12 cellular contexts compared by ENCODE assay signal in the genomic region with DNA sequence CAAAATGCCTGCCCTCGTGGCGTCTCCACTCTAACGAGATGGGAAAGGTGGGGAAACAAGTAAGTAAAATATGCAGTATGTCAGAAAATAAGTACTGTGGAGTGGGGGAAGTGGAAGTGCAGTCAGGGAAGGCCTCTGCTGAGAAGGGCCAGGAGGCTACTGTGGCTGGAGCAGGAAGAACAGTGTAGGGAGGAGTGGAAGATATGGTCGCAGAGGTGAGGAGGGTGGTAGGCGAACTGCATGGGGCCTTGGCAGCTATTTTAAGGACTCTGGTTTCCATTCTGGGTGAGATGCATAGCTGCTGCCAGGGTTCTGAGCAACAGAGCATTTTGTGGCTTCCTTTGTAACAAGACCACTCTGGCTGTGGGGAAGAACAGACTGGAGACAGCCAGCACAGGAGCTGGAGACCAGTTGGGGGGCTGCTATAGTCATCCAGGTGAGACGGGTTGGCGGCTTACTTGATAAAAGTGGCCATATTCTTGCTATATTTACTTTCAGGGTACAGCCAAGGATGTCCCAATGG. TPM values are rescaled to one million over a fixed set of nuclear protein-coding genes. Genes with fewer than 3 reads are reported as not detected.
DNase-seq lines count a peak whose midpoint lies in the region; ATAC-seq and TF ChIP-seq lines count a peak whose summit lies in the region.
"Had no signal": no experiment of that assay in that cellular context is flagged by ENCODE, and none has a peak within 500 bp of the region (broad histone marks: within the 10 kb centered on the region; RNA-seq: fewer than 3 reads in every experiment).

No MANE protein-coding gene starts in this region.

- peaks cover 96% of the 10 kb centered on the region for H3K4me1 Mint-ChIP-seq in activated naive CD4-positive, alpha-beta T cell treated with anti-CD3 and anti-CD28 coated beads, Interleukin-2, amount 10 ng/mL, durations not matched to agents 7 days and 5 days
- H3K4me1 Mint-ChIP-seq in effector memory CD8-positive, alpha-beta T cell (ENCODE audit: low read depth in 2 of 2) = peaks cover 74 to 83% of the 10 kb centered on the region in 2 donors
- H3K4me1 Mint-ChIP-seq in stimulated activated naive CD8-positive, alpha-beta T cell treated with anti-CD3 and anti-CD28 coated beads, Interleukin-15, amount 100 ng/mL, for 72 hours = peaks cover 96% of the 10 kb centered on the region

- peaks cover 0 to 8% of the 10 kb centered on the region in 2 donors for H3K4me1 ChIP-seq in breast epithelium

- CTCF ChIA-PET in activated naive CD4-positive, alpha-beta T cell treated with anti-CD3 and anti-CD28 coated beads, Interleukin-2, amount 10 ng/mL, durations not matched to agents 7 days and 5 days (lab: Charles Lee) = interaction anchor here (1.2 to 1.8 kb wide), 2 partner anchors 17 to 31 kb away, joined by 3 to 5 read pairs; no protein-coding TSS in a partner anchor

- no peak overlapping the region for H3K4me3 Mint-ChIP-seq in activated naive CD4-positive, alpha-beta T cell treated with anti-CD3 and anti-CD28 coated beads, Interleukin-2, amount 10 ng/mL, durations not matched to agents 7 days and 5 days
- peak overlapping the region; percentile 45 to 66 for H3K4me3 Mint-ChIP-seq in effector memory CD8-positive, alpha-beta T cell
- H3K4me3 Mint-ChIP-seq in stimulated activated naive CD8-positive, alpha-beta T cell treated with anti-CD3 and anti-CD28 coated beads, Interleukin-15, amount 100 ng/mL, for 72 hours = peak overlapping the region; percentile 3 to 53

- intact Hi-C loops in breast epithelium (cut with DNase I; ENCODE audit: low total_unique reads) = no loop called here

- peak; percentile 19 for DNase-seq in activated naive CD4-positive, alpha-beta T cell treated with anti-CD3 and anti-CD28 coated beads, Interleukin-2, amount 10 ng/mL, durations not matched to agents 7 days and 5 days
- no peak for DNase-seq in activated naive CD4-positive, alpha-beta T cell (lab: John Stamatoyannopoulos, UW)
- DNase-seq in effector memory CD8-positive, alpha-beta T cell = no peak
- no peak for DNase-seq in stimulated activated naive CD8-positive, alpha-beta T cell treated with anti-CD3 and anti-CD28 coated beads, Interleukin-15, amount 100 ng/mL, for 72 hours
- DNase-seq in breast epithelium (ENCODE audit: low spot score in 2 of 2) = no peak
- DNase-seq: NCI-H2227 treated with DMSO at 0.1 percent for 48 hours; nucleus accumbens; stimulated activated CD4-positive, alpha-beta T cell treated with anti-CD3 and anti-CD28 coated beads, Interleukin-2, amount 100 ng/mL, for 24 hours had no signal

- H3K4me3 ChIP-seq in breast epithelium = no peak overlapping the region
- H3K4me3 ChIP-seq: cardiac muscle cell had no signal

- H3K9me3 ChIP-seq in breast epithelium = no peaks in the 10 kb centered on the region

- no peaks in the 10 kb centered on the region for H3K9me3 Mint-ChIP-seq in activated naive CD4-positive, alpha-beta T cell treated with anti-CD3 and anti-CD28 coated beads, Interleukin-2, amount 10 ng/mL, durations not matched to agents 7 days and 5 days
- no peaks in the 10 kb centered on the region for H3K9me3 Mint-ChIP-seq in effector memory CD8-positive, alpha-beta T cell
- no peaks in the 10 kb centered on the region for H3K9me3 Mint-ChIP-seq in stimulated activated naive CD8-positive, alpha-beta T cell treated with anti-CD3 and anti-CD28 coated beads, Interleukin-15, amount 100 ng/mL, for 72 hours

- no peak for ATAC-seq in effector memory CD8-positive, alpha-beta T cell (replicated peaks)
- no peak for ATAC-seq in stimulated activated naive CD8-positive, alpha-beta T cell treated with anti-CD3 and anti-CD28 coated beads, Interleukin-15, amount 100 ng/mL, for 72 hours
- ATAC-seq in HG02973 (IDR thresholded peaks at IDR 0.05; ENCODE audit: unreplicated experiment) = no peak
- ATAC-seq in HG02610 (IDR thresholded peaks at IDR 0.05; ENCODE audit: unreplicated experiment) = no peak

- H3K27me3 Mint-ChIP-seq in activated naive CD4-positive, alpha-beta T cell treated with anti-CD3 and anti-CD28 coated beads, Interleukin-2, amount 10 ng/mL, durations not matched to agents 7 days and 5 days = no peaks in the 10 kb centered on the region
- H3K27me3 Mint-ChIP-seq in effector memory CD8-positive, alpha-beta T cell = no peaks in the 10 kb centered on the region
- no peaks in the 10 kb centered on the region for H3K27me3 Mint-ChIP-seq in stimulated activated naive CD8-positive, alpha-beta T cell treated with anti-CD3 and anti-CD28 coated beads, Interleukin-15, amount 100 ng/mL, for 72 hours

- H3K27ac Mint-ChIP-seq in activated naive CD4-positive, alpha-beta T cell treated with anti-CD3 and anti-CD28 coated beads, Interleukin-2, amount 10 ng/mL, durations not matched to agents 7 days and 5 days = peak overlapping the region; percentile 69
- H3K27ac Mint-ChIP-seq in effector memory CD8-positive, alpha-beta T cell = peak overlapping the region; percentile 10 to 49
- H3K27ac Mint-ChIP-seq in stimulated activated naive CD8-positive, alpha-beta T cell treated with anti-CD3 and anti-CD28 coated beads, Interleukin-15, amount 100 ng/mL, for 72 hours = peak overlapping the region; percentile 36 to 82

- no peak for TF ChIP-seq CTCF in breast epithelium (IDR thresholded peaks at IDR 0.05)

- no peaks in the 10 kb centered on the region for H3K36me3 ChIP-seq in breast epithelium
- H3K36me3 ChIP-seq: cardiac muscle cell had no signal

- H3K27me3 ChIP-seq in breast epithelium = no peaks in the 10 kb centered on the region
- H3K27me3 ChIP-seq: cardiac muscle cell had no signal

- peaks cover 54% of the 10 kb centered on the region for H3K36me3 Mint-ChIP-seq in activated naive CD4-positive, alpha-beta T cell treated with anti-CD3 and anti-CD28 coated beads, Interleukin-2, amount 10 ng/mL, durations not matched to agents 7 days and 5 days
- peaks cover 57% of the 10 kb centered on the region for H3K36me3 Mint-ChIP-seq in effector memory CD8-positive, alpha-beta T cell (ENCODE audit: insufficient read depth)

- 0 out of 2 replicates have a peak, but pooled peaks have one; percentile 2 for TF ChIP-seq POLR2A in Raji (IDR thresholded peaks at IDR 0.05; ENCODE audit: insufficient read depth, low read depth, low read length)
- TF ChIP-seq POLR2A in breast epithelium (IDR thresholded peaks at IDR 0.05) = no peak

- H3K27ac ChIP-seq in breast epithelium = no peak overlapping the region
- H3K27ac ChIP-seq: cardiac muscle cell had no signal

RNA-seq across cellular contexts. Expression of a gene that starts 42.7 kb away (rescaled TPM):
- 10 to 100 TPM; 49.5 to 64.8 (median 50.7) TPM for total RNA-seq in breast epithelium
